Comparison of ENCODE assay signal across 10 cellular contexts in the genomic region with DNA sequence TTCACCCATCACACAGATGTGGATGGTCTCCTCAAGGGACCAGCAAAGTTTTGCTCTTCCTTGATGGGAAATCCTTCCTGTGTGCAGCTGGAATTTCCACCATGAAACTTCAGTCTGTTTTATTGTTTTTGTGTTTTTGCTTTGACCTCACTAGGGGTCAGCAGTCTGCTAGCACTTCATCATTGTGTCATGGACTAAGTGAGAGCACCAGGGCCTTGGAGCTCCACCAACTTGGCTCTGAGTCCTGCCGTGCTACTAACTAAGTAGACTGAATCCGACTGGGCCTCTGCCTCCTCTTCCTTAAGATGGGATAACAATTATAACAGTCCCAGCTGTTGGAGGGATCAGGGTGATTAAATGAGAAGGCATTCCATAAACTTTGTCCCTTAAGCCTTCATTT.
DNase-seq lines count a peak whose midpoint lies in the region; TF ChIP-seq lines count a peak whose summit lies in the region.
"Had no signal": no experiment of that assay in that cellular context is flagged by ENCODE, and none has a peak within 500 bp of the region (broad histone marks: within the 10 kb centered on the region; RNA-seq: fewer than 3 reads in every experiment).

No MANE protein-coding gene starts in this region.

- no peak for TF ChIP-seq POLR2A in thyroid gland (IDR thresholded peaks at IDR 0.05)

- DNase-seq in M059J (ENCODE audit: low read depth) (peak; percentile 22), choroid plexus epithelial cell (ENCODE audit: low read depth) (peak; percentile 73), kidney tubule cell (ENCODE audit: low spot score) (peak; percentile 5), thyroid gland (peak; percentile 68 to 77), DMS153 (lab: John Stamatoyannopoulos, UW) (no peak), NCI-H510A (lab: John Stamatoyannopoulos, UW) (no peak)
- DNase-seq in activated CD8-positive, alpha-beta memory T cell treated with anti-CD3 and anti-CD28 coated beads for 24 hours = no peak
- no peak for DNase-seq in stimulated activated CD8-positive, alpha-beta memory T cell treated with anti-CD3 and anti-CD28 coated beads, Interleukin-4, amount 100 ng/mL, for 48 hours
- DNase-seq: NK-92 treated with Interleukin-12 subunit alpha and Interleukin-12 subunit beta, amount 100 ng/mL, for 24 hours had no signal

- no peaks in the 10 kb centered on the region for H3K27me3 ChIP-seq in thyroid gland
- H3K27me3 ChIP-seq: ascending aorta had no signal

- H3K4me3 ChIP-seq in choroid plexus epithelial cell (ENCODE audit: low read depth, low read length) (no peak overlapping the region), thyroid gland (replicated peaks in 1 of 3) (no peak overlapping the region)
- H3K4me3 ChIP-seq: ascending aorta had no signal

- no peak overlapping the region for H3K27ac ChIP-seq in thyroid gland
- H3K27ac ChIP-seq: ascending aorta had no signal

- no peaks in the 10 kb centered on the region for H3K4me1 ChIP-seq in thyroid gland

- H3K9me3 ChIP-seq in thyroid gland = no peaks in the 10 kb centered on the region
- H3K9me3 ChIP-seq: ascending aorta had no signal

- no peaks in the 10 kb centered on the region for H3K36me3 ChIP-seq in thyroid gland
- H3K36me3 ChIP-seq: ascending aorta had no signal

- intact Hi-C loops in thyroid gland (cut with DNase I) = no loop called here

- 18 to 20% methylated on average over 2 of the region's 2 CpGs for WGBS in thyroid gland, 2 donors

- TF ChIP-seq CTCF in choroid plexus epithelial cell (conservative IDR thresholded peaks at IDR 0.05; ENCODE audit: low read depth, low read length) (no peak), thyroid gland (IDR thresholded peaks at IDR 0.05) (peak in 3 of 6 experiments; percentile 19 to 24 (median 20))

Comparison
In these comparisons a context has a peak if more than half of its experiments do, and no peak if none do; other contexts are left out.
1. DNase-seq: peak in M059J (single experiment), choroid plexus epithelial cell (single experiment), kidney tubule cell (single experiment) and thyroid gland (2 of 2); none in activated CD8-positive, alpha-beta memory T cell treated with anti-CD3 and anti-CD28 coated beads for 24 hours (single experiment), stimulated activated CD8-positive, alpha-beta memory T cell treated with anti-CD3 and anti-CD28 coated beads, Interleukin-4, amount 100 ng/mL, for 48 hours (single experiment), DMS153 (single experiment) and NCI-H510A (single experiment).